Comparison of ENCODE assay signal across 3 cellular contexts in the genomic region with DNA sequence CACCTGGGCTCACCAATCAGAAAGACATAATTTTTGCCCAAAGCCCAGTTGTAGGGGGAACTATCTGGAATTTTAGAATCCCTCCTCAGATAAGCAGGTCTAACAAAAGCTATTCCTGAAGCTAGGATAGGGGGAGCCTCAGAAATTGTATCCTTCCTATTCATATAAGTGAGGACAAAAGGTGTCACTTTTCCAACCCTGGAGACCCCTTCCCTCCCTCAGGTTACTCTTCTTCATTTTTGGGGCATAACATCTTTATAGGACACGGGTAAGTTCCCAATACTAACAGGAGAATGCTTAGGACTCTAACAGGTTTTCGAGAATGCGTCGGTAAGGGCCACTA. TPM values are rescaled to one million over a fixed set of nuclear protein-coding genes. Genes with fewer than 3 reads are reported as not detected.
"Had no signal": no experiment of that assay in that cellular context is flagged by ENCODE, and none has a peak within 500 bp of the region (broad histone marks: within the 10 kb centered on the region; RNA-seq: fewer than 3 reads in every experiment).

No MANE protein-coding gene starts in this region.

RNA-seq across cellular contexts. Expression of a gene that starts 1.1 kb away (rescaled TPM):
- total RNA-seq: GM23248 had no signal
- polyA plus RNA-seq: GM23248 had no signal

RNA-seq across cellular contexts. Expression of a gene that starts 58.7 kb away (rescaled TPM):
- total RNA-seq: GM23248, H4, HFFc6 had no signal
- polyA plus RNA-seq: GM23248 had no signal
